In the genomic region with DNA sequence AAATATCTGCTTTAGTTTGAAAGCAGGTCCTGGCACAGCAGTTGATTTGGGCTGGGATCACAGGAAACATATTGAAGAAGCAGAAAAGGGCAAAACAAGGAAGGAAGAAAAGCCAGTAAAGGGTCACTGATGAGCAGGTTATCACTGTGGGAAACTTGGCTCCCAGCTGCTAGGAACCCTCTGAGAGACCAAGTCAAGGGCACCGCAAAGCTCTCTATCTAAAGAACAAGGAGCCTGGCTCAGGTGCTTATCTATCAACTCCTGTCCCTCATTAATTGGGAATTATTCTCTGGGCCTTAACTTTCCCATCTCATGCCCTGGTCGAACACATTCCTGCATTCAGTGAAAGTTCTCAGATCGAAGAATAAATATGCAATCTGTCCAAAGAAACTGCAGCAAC, we compare ENCODE assay signal across 16 cellular contexts.
DNase-seq lines count a peak whose midpoint lies in the region; ATAC-seq and TF ChIP-seq lines count a peak whose summit lies in the region.
"Had no signal": no experiment of that assay in that cellular context is flagged by ENCODE, and none has a peak within 500 bp of the region (broad histone marks: within the 10 kb centered on the region; RNA-seq: fewer than 3 reads in every experiment).

No MANE protein-coding gene starts in this region.

- H3K36me3 Mint-ChIP-seq in WTC11 = peaks cover 28% of the 10 kb centered on the region
- H3K36me3 Mint-ChIP-seq: CD4-positive, CD25-positive, alpha-beta regulatory T cell had no signal

- DNase-seq in ELF-1 (ENCODE audit: low read depth, low spot score) = peak; percentile 3
- no peak for DNase-seq in WTC11 (ENCODE audit: low spot score)
- no peak for DNase-seq in activated CD4-positive, alpha-beta T cell treated with anti-CD3 and anti-CD28 coated beads for 4 hours
- no peak for DNase-seq in Kasumi-1 (lab: John Stamatoyannopoulos, UW)
- DNase-seq: ACHN; Calu3; CD4-positive, CD25-positive, alpha-beta regulatory T cell; DMS 273 treated with DMSO at 0.1 percent for 48 hours; DMS79; GDM1; IMR-90 had no signal

- CTCF ChIA-PET in WTC11 (lab: Charles Lee) = no interaction called here

- peak overlapping the region; percentile 92 for H3K27ac Mint-ChIP-seq in WTC11
- H3K27ac Mint-ChIP-seq: CD4-positive, CD25-positive, alpha-beta regulatory T cell had no signal

- H3K27me3 Mint-ChIP-seq in WTC11 (ENCODE audit: low read depth) = peaks cover 2% of the 10 kb centered on the region; the same call in 1 of the 2 replicates
- H3K27me3 Mint-ChIP-seq: CD4-positive, CD25-positive, alpha-beta regulatory T cell had no signal

- peak overlapping the region; percentile 77 for H3K27ac ChIP-seq in HUES6 (ENCODE audit: low read depth, low read length)
- H3K27ac ChIP-seq: BLaER1 treated with 17β-estradiol and CSF1 and Interleukin-3, amounts not matched to agents 10 nM and 100 nM had no signal

- no peak for TF ChIP-seq CTCF in WTC11 (IDR thresholded peaks at IDR 0.05)

- H3K36me3 ChIP-seq in HUES6 (ENCODE audit: control insufficient read depth, insufficient read depth, low read length) (peaks cover 4% of the 10 kb centered on the region), iPS-15b (ENCODE audit: control insufficient read depth, insufficient read depth, low read length) (no peaks in the 10 kb centered on the region)
- H3K36me3 ChIP-seq: BLaER1 treated with 17β-estradiol and CSF1 and Interleukin-3, amounts not matched to agents 10 nM and 100 nM had no signal

- H3K4me1 Mint-ChIP-seq in WTC11 = peaks cover 38% of the 10 kb centered on the region
- H3K4me1 Mint-ChIP-seq: CD4-positive, CD25-positive, alpha-beta regulatory T cell had no signal

- H3K9ac ChIP-seq in HUES6 (ENCODE audit: low read length) (peak overlapping the region; percentile 96), iPS-15b (ENCODE audit: low read depth, low read length) (no peak overlapping the region)
- H3K9ac ChIP-seq: BLaER1 treated with 17β-estradiol and CSF1 and Interleukin-3, amounts not matched to agents 10 nM and 100 nM had no signal

- H3K9me3 ChIP-seq in HUES6 (ENCODE audit: control insufficient read depth, insufficient read depth, low read depth, low read length) (no peaks in the 10 kb centered on the region), iPS-15b (ENCODE audit: control insufficient read depth, insufficient read depth, low read length) (no peaks in the 10 kb centered on the region)
- H3K9me3 ChIP-seq: BLaER1 treated with 17β-estradiol and CSF1 and Interleukin-3, amounts not matched to agents 10 nM and 100 nM had no signal

- H3K4me3 Mint-ChIP-seq in WTC11 = 0 out of 2 replicates have a peak overlapping the region, but pooled peaks have one; percentile 4
- H3K4me3 Mint-ChIP-seq: CD4-positive, CD25-positive, alpha-beta regulatory T cell had no signal

- peak overlapping the region; percentile 54 for H3K4me3 ChIP-seq in HUES6 (ENCODE audit: low read depth, low read length)
- H3K4me3 ChIP-seq in iPS-15b (ENCODE audit: low read depth, low read length) = peak overlapping the region; percentile 9
- H3K4me3 ChIP-seq: BLaER1 treated with 17β-estradiol and CSF1 and Interleukin-3, amounts not matched to agents 10 nM and 100 nM had no signal

- peaks cover 25% of the 10 kb centered on the region for H3K9me3 Mint-ChIP-seq in WTC11

- ATAC-seq in WTC11 (peak; percentile 47; the same call in 1 of the 2 replicates), GM19395 (IDR thresholded peaks at IDR 0.05; ENCODE audit: unreplicated experiment) (no peak)
- ATAC-seq: HCT116 had no signal

- H3K4me1 ChIP-seq in HUES6 (ENCODE audit: control insufficient read depth, insufficient read depth, low read length) (peaks cover 30% of the 10 kb centered on the region), iPS-15b (ENCODE audit: control insufficient read depth, insufficient read depth, low read length) (peaks cover 15% of the 10 kb centered on the region)
- H3K4me1 ChIP-seq: BLaER1 treated with 17β-estradiol and CSF1 and Interleukin-3, amounts not matched to agents 10 nM and 100 nM had no signal

- POLR2A ChIA-PET in WTC11 (lab: Charles Lee) = no interaction called here

- H3K27me3 ChIP-seq in HUES6 (ENCODE audit: control insufficient read depth, insufficient read depth, low read length) (no peaks in the 10 kb centered on the region), iPS-15b (ENCODE audit: control insufficient read depth, insufficient read depth, low read length) (no peaks in the 10 kb centered on the region)
- H3K27me3 ChIP-seq: BLaER1 treated with 17β-estradiol and CSF1 and Interleukin-3, amounts not matched to agents 10 nM and 100 nM had no signal

TF ChIP-seq in WTC11, 78 proteins besides CTCF, POLR2A, EP300 and RAD21 (continues in another document):
- TF ChIP-seq, protein P1, sequence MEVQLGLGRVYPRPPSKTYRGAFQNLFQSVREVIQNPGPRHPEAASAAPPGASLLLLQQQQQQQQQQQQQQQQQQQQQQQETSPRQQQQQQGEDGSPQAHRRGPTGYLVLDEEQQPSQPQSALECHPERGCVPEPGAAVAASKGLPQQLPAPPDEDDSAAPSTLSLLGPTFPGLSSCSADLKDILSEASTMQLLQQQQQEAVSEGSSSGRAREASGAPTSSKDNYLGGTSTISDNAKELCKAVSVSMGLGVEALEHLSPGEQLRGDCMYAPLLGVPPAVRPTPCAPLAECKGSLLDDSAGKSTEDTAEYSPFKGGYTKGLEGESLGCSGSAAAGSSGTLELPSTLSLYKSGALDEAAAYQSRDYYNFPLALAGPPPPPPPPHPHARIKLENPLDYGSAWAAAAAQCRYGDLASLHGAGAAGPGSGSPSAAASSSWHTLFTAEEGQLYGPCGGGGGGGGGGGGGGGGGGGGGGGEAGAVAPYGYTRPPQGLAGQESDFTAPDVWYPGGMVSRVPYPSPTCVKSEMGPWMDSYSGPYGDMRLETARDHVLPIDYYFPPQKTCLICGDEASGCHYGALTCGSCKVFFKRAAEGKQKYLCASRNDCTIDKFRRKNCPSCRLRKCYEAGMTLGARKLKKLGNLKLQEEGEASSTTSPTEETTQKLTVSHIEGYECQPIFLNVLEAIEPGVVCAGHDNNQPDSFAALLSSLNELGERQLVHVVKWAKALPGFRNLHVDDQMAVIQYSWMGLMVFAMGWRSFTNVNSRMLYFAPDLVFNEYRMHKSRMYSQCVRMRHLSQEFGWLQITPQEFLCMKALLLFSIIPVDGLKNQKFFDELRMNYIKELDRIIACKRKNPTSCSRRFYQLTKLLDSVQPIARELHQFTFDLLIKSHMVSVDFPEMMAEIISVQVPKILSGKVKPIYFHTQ (CRISPR knock-in tag; IDR thresholded peaks at IDR 0.05) = no peak
- TF ChIP-seq FOXK1 (CRISPR knock-in tag; IDR thresholded peaks at IDR 0.05) = no peak
- TF ChIP-seq, protein P2, sequence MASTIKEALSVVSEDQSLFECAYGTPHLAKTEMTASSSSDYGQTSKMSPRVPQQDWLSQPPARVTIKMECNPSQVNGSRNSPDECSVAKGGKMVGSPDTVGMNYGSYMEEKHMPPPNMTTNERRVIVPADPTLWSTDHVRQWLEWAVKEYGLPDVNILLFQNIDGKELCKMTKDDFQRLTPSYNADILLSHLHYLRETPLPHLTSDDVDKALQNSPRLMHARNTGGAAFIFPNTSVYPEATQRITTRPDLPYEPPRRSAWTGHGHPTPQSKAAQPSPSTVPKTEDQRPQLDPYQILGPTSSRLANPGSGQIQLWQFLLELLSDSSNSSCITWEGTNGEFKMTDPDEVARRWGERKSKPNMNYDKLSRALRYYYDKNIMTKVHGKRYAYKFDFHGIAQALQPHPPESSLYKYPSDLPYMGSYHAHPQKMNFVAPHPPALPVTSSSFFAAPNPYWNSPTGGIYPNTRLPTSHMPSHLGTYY (CRISPR knock-in tag; IDR thresholded peaks at IDR 0.05) = no peak
- TF ChIP-seq SOX15 (CRISPR knock-in tag; IDR thresholded peaks at IDR 0.05) = no peak
- TF ChIP-seq NR2C2 (CRISPR knock-in tag; IDR thresholded peaks at IDR 0.05) = no peak
- TF ChIP-seq, protein P3, sequence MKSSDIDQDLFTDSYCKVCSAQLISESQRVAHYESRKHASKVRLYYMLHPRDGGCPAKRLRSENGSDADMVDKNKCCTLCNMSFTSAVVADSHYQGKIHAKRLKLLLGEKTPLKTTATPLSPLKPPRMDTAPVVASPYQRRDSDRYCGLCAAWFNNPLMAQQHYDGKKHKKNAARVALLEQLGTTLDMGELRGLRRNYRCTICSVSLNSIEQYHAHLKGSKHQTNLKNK (CRISPR knock-in tag; IDR thresholded peaks at IDR 0.05) = no peak
- TF ChIP-seq ZNF138 (CRISPR knock-in tag; conservative IDR thresholded peaks at IDR 0.05) = no peak
- TF ChIP-seq, protein P4, sequence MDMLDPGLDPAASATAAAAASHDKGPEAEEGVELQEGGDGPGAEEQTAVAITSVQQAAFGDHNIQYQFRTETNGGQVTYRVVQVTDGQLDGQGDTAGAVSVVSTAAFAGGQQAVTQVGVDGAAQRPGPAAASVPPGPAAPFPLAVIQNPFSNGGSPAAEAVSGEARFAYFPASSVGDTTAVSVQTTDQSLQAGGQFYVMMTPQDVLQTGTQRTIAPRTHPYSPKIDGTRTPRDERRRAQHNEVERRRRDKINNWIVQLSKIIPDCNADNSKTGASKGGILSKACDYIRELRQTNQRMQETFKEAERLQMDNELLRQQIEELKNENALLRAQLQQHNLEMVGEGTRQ (CRISPR knock-in tag; IDR thresholded peaks at IDR 0.05) = no peak
- TF ChIP-seq TEAD4 (CRISPR knock-in tag; IDR thresholded peaks at IDR 0.05) = no peak
- no peak for TF ChIP-seq KAT7 (CRISPR knock-in tag; IDR thresholded peaks at IDR 0.05; ENCODE audit: borderline replicate concordance)
- no peak for TF ChIP-seq NFYB (CRISPR knock-in tag; conservative IDR thresholded peaks at IDR 0.05; ENCODE audit: low read depth)
- TF ChIP-seq ZNF121 (CRISPR knock-in tag; IDR thresholded peaks at IDR 0.05) = no peak
- TF ChIP-seq FOXP1 (CRISPR knock-in tag; IDR thresholded peaks at IDR 0.05; ENCODE audit: borderline replicate concordance) = no peak
